ENCODE assay signal across 8 cellular contexts in genomic region chr6:156780117-156780641, GRCh38. TPM values are rescaled to one million over a fixed set of nuclear protein-coding genes. Genes with fewer than 3 reads are reported as not detected.
DNase-seq lines count a peak whose midpoint lies in the region; ATAC-seq and TF ChIP-seq lines count a peak whose summit lies in the region.

No MANE protein-coding gene starts in this region.

- peak overlapping the region; percentile 72 for H3K4me2 ChIP-seq in KMS-11

- TF ChIP-seq CTCF in KMS-11 (conservative IDR thresholded peaks at IDR 0.05; ENCODE audit: low read depth, low read length): no peak
- no peak for TF ChIP-seq CTCF in fibroblast of villous mesenchyme (IDR thresholded peaks at IDR 0.05; ENCODE audit: insufficient read depth, low read depth, low read length)
- no peak for TF ChIP-seq CTCF in uterus (IDR thresholded peaks at IDR 0.05)

- peaks cover 40% of the 10 kb centered on the region for H3K4me1 ChIP-seq in KMS-11 (ENCODE audit: low read depth, poor library complexity, severe bottlenecking)
- H3K4me1 ChIP-seq in uterus: peaks cover 0 to 9% of the 10 kb centered on the region in 2 donors

- H3K9me3 ChIP-seq in uterus: no peaks in the 10 kb centered on the region

- peak overlapping the region; percentile 94 for H3K27ac Mint-ChIP-seq in activated naive CD4-positive, alpha-beta T cell treated with anti-CD3 and anti-CD28 coated beads, Interleukin-2, amount 10 ng/mL, durations not matched to agents 7 days and 5 days
- peak overlapping the region; percentile 92 to 98 for H3K27ac Mint-ChIP-seq in natural killer cell treated with Interleukin-12 subunit alpha and Interleukin-12 subunit beta and Interleukin-15 and Interleukin-18, amount 100 ng/mL, for 72 hours

- peaks cover 51% of the 10 kb centered on the region for H3K4me1 Mint-ChIP-seq in activated naive CD4-positive, alpha-beta T cell treated with anti-CD3 and anti-CD28 coated beads, Interleukin-2, amount 10 ng/mL, durations not matched to agents 7 days and 5 days
- H3K4me1 Mint-ChIP-seq in natural killer cell treated with Interleukin-12 subunit alpha and Interleukin-12 subunit beta and Interleukin-15 and Interleukin-18, amount 100 ng/mL, for 72 hours (ENCODE audit: low read depth in 2 of 2): peaks cover 35 to 40% of the 10 kb centered on the region in 2 donors

- DNase-seq in GM03348 (ENCODE audit: low spot score): peak; percentile 88
- peak; percentile 3 for DNase-seq in GOT3 (lab: John Stamatoyannopoulos, UW)
- DNase-seq in activated naive CD4-positive, alpha-beta T cell treated with anti-CD3 and anti-CD28 coated beads, Interleukin-2, amount 10 ng/mL, durations not matched to agents 7 days and 5 days: peak; percentile 68
- peak; percentile 94 for DNase-seq in fibroblast of villous mesenchyme (ENCODE audit: low read depth)
- peak; percentile 68 for DNase-seq in natural killer cell treated with Interleukin-12 subunit alpha and Interleukin-12 subunit beta and Interleukin-15 and Interleukin-18, amount 100 ng/mL, for 72 hours (ENCODE audit: low spot score)
- peak in 1 of 2 donors; percentile 43 for DNase-seq in uterus

- peak overlapping the region; percentile 90 for H3K9ac ChIP-seq in KMS-11

- H3K27me3 ChIP-seq in KMS-11 (ENCODE audit: insufficient read depth, low read depth) (no peaks in the 10 kb centered on the region), uterus (no peaks in the 10 kb centered on the region)

- H3K79me2 ChIP-seq in KMS-11 (ENCODE audit: insufficient read depth, low read depth): peaks cover 62% of the 10 kb centered on the region

- H3K36me3 ChIP-seq in KMS-11 (ENCODE audit: insufficient read depth) (no peaks in the 10 kb centered on the region), uterus (no peaks in the 10 kb centered on the region)

- no peaks in the 10 kb centered on the region for H4K20me1 ChIP-seq in KMS-11 (ENCODE audit: insufficient read depth)

- H2AFZ ChIP-seq in KMS-11 (ENCODE audit: low read depth): no peak overlapping the region

- H3K27ac ChIP-seq in KMS-11 (peak overlapping the region; percentile 90), uterus (peak overlapping the region; percentile 99 to 100)

- intact Hi-C loops in uterus (cut with DNase I; ENCODE audit: low total_unique reads): no loop called here

- no peak overlapping the region for H3K4me3 ChIP-seq in KMS-11 (IDR thresholded peaks at IDR 0.05; ENCODE audit: insufficient read depth, low read depth, low read length)
- H3K4me3 ChIP-seq in fibroblast of villous mesenchyme (ENCODE audit: low read depth, low read length): peak overlapping the region; percentile 87
- H3K4me3 ChIP-seq in uterus: peak overlapping the region; percentile 53 to 95

- CTCF ChIA-PET in activated naive CD4-positive, alpha-beta T cell treated with anti-CD3 and anti-CD28 coated beads, Interleukin-2, amount 10 ng/mL, durations not matched to agents 7 days and 5 days (lab: Charles Lee): interaction anchor here (0.8 to 1.1 kb wide), 2 partner anchors 82 to 240 kb away, joined by 3 to 4 read pairs; no protein-coding TSS in a partner anchor

- H3K9me3 Mint-ChIP-seq in activated naive CD4-positive, alpha-beta T cell treated with anti-CD3 and anti-CD28 coated beads, Interleukin-2, amount 10 ng/mL, durations not matched to agents 7 days and 5 days: no peaks in the 10 kb centered on the region
- H3K9me3 Mint-ChIP-seq in natural killer cell treated with Interleukin-12 subunit alpha and Interleukin-12 subunit beta and Interleukin-15 and Interleukin-18, amount 100 ng/mL, for 72 hours: no peaks in the 10 kb centered on the region

- H3K4me3 Mint-ChIP-seq in activated naive CD4-positive, alpha-beta T cell treated with anti-CD3 and anti-CD28 coated beads, Interleukin-2, amount 10 ng/mL, durations not matched to agents 7 days and 5 days: peak overlapping the region; percentile 83
- H3K4me3 Mint-ChIP-seq in natural killer cell treated with Interleukin-12 subunit alpha and Interleukin-12 subunit beta and Interleukin-15 and Interleukin-18, amount 100 ng/mL, for 72 hours: peak overlapping the region; percentile 95

- TF ChIP-seq POLR2A in uterus (IDR thresholded peaks at IDR 0.05): peak; percentile 11 to 80

- H3K27me3 Mint-ChIP-seq in activated naive CD4-positive, alpha-beta T cell treated with anti-CD3 and anti-CD28 coated beads, Interleukin-2, amount 10 ng/mL, durations not matched to agents 7 days and 5 days: no peaks in the 10 kb centered on the region
- H3K27me3 Mint-ChIP-seq in natural killer cell treated with Interleukin-12 subunit alpha and Interleukin-12 subunit beta and Interleukin-15 and Interleukin-18, amount 100 ng/mL, for 72 hours: no peaks in the 10 kb centered on the region

- peak in 1 of 2 donors; percentile 56 for ATAC-seq in natural killer cell treated with Interleukin-12 subunit alpha and Interleukin-12 subunit beta and Interleukin-15 and Interleukin-18, amount 100 ng/mL, for 72 hours

- H3K36me3 Mint-ChIP-seq in activated naive CD4-positive, alpha-beta T cell treated with anti-CD3 and anti-CD28 coated beads, Interleukin-2, amount 10 ng/mL, durations not matched to agents 7 days and 5 days: peaks cover 19% of the 10 kb centered on the region
- peaks cover 6% of the 10 kb centered on the region for H3K36me3 Mint-ChIP-seq in natural killer cell treated with Interleukin-12 subunit alpha and Interleukin-12 subunit beta and Interleukin-15 and Interleukin-18, amount 100 ng/mL, for 72 hours

TF ChIP-seq in PFSK-1, 5 proteins besides CTCF, POLR2A, EP300 and RAD21:
- TF ChIP-seq POLR2AphosphoS5 (IDR thresholded peaks at IDR 0.05; ENCODE audit: low read depth, low read length): peak; percentile 93
- TF ChIP-seq, protein P1, sequence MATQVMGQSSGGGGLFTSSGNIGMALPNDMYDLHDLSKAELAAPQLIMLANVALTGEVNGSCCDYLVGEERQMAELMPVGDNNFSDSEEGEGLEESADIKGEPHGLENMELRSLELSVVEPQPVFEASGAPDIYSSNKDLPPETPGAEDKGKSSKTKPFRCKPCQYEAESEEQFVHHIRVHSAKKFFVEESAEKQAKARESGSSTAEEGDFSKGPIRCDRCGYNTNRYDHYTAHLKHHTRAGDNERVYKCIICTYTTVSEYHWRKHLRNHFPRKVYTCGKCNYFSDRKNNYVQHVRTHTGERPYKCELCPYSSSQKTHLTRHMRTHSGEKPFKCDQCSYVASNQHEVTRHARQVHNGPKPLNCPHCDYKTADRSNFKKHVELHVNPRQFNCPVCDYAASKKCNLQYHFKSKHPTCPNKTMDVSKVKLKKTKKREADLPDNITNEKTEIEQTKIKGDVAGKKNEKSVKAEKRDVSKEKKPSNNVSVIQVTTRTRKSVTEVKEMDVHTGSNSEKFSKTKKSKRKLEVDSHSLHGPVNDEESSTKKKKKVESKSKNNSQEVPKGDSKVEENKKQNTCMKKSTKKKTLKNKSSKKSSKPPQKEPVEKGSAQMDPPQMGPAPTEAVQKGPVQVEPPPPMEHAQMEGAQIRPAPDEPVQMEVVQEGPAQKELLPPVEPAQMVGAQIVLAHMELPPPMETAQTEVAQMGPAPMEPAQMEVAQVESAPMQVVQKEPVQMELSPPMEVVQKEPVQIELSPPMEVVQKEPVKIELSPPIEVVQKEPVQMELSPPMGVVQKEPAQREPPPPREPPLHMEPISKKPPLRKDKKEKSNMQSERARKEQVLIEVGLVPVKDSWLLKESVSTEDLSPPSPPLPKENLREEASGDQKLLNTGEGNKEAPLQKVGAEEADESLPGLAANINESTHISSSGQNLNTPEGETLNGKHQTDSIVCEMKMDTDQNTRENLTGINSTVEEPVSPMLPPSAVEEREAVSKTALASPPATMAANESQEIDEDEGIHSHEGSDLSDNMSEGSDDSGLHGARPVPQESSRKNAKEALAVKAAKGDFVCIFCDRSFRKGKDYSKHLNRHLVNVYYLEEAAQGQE (IDR thresholded peaks at IDR 0.05; ENCODE audit: insufficient read depth in 1 of 2, low read depth in 2 of 2, low read length in 2 of 2): no peak
- TF ChIP-seq FOXP2 (optimal IDR thresholded peaks at IDR 0.05; ENCODE audit: borderline replicate concordance, extremely low read depth, extremely low read length, insufficient read depth): no peak
- peak; percentile 93 for TF ChIP-seq TAF1 (IDR thresholded peaks at IDR 0.05; ENCODE audit: borderline replicate concordance, insufficient read depth, low read length)
- TF ChIP-seq SIN3A (IDR thresholded peaks at IDR 0.05; ENCODE audit: borderline replicate concordance, insufficient read depth, low read length): peak; percentile 88; the same call in 1 of the 2 replicates

RNA-seq across cellular contexts. Expression of gene ARID1B, which starts 3.0 kb away (rescaled TPM):
- 36.6 TPM for polyA plus RNA-seq in PFSK-1 (2012; ENCODE audit: insufficient read length, low read depth)
- total RNA-seq in fibroblast of villous mesenchyme: 38.7 and 41.0 TPM in 2 replicates
- 100 to 1,000 TPM in 1 of 2 donors, 10 to 100 TPM in 1; 92.3 to 129 TPM for total RNA-seq in natural killer cell treated with Interleukin-12 subunit alpha and Interleukin-12 subunit beta and Interleukin-15 and Interleukin-18, amount 100 ng/mL, for 72 hours
- total RNA-seq in uterus: 100 to 1,000 TPM in 2 of 4 donors, 10 to 100 TPM in 2; 63.8 to 198 (median 125) TPM
